In genomic region chrX:70133303-70134115, GRCh38 we compare ENCODE assay signal across 8 cellular contexts. TPM values are rescaled to one million over a fixed set of nuclear protein-coding genes. Genes with fewer than 3 reads are reported as not detected.
A peak's percentile ranks its signal among the peaks of the same experiment; 100 is the strongest.
DNase-seq lines count a peak whose midpoint lies in the region; ATAC-seq and TF ChIP-seq lines count a peak whose summit lies in the region.

IGBP1 (plus strand) TSS chrX:70133447; CDS start chrX:70133948, 501 bp downstream.

- POLR2A ChIA-PET in AG04450 (lab: Yijun Ruan, JAX): interaction anchor here (0.6 to 1.6 kb wide), 10 partner anchors 9 to 303 kb away, joined by 3 to 20 read pairs (median 3); partner anchors contain the start of genes KIF4A and PDZD11

- dilution Hi-C loops in mammary epithelial cell (cut with HindIII; ENCODE audit: low sequenced_read_pairs): no loop called here

- H3K4me2 ChIP-seq in mammary epithelial cell (ENCODE audit: insufficient read depth, low read depth, low read length): peak within 1 kb of the TSS; percentile 78

- no peaks in the 10 kb centered on the region for H3K27me3 ChIP-seq in AG04450 (ENCODE audit: control insufficient read depth, insufficient read depth, low read length)
- peaks cover 10% of the 10 kb centered on the region for H3K27me3 ChIP-seq in WERI-Rb-1 (ENCODE audit: insufficient read depth, low read depth, severe bottlenecking)
- H3K27me3 ChIP-seq in mammary epithelial cell (ENCODE audit: insufficient read depth, low read length): no peaks in the 10 kb centered on the region

- H3K36me3 ChIP-seq in WERI-Rb-1: peaks cover 17% of the 10 kb centered on the region
- peaks cover 4% of the 10 kb centered on the region for H3K36me3 ChIP-seq in mammary epithelial cell (ENCODE audit: insufficient read depth, low read length)

- no peaks in the 10 kb centered on the region for H4K20me1 ChIP-seq in mammary epithelial cell (ENCODE audit: insufficient read depth, low read length)

- peaks cover 18% of the 10 kb centered on the region for H3K4me1 ChIP-seq in mammary epithelial cell (ENCODE audit: insufficient read depth, low read length)

- DNase-seq in AG04450 (ENCODE audit: low read depth, low spot score) (peak; percentile 62), NCI-H2196 (lab: John Stamatoyannopoulos, UW; ENCODE audit: unreplicated experiment) (peak; percentile 78), WERI-Rb-1 (peak; percentile 91), mammary epithelial cell (peak; percentile 79), immature natural killer cell (peak; percentile 76 to 84 (median 82)), smooth muscle cell of the brain vasculature (ENCODE audit: low read depth, low spot score) (peak; percentile 41)

- peak within 1 kb of the TSS; percentile 91 for H2AFZ ChIP-seq in mammary epithelial cell (ENCODE audit: low read depth, low read length)

- peak within 1 kb of the TSS; percentile 84 for H3K9ac ChIP-seq in mammary epithelial cell (ENCODE audit: insufficient read depth, low read length)

- H3K9me3 ChIP-seq in AG04450 (ENCODE audit: control insufficient read depth, insufficient read depth, low read length): no peaks in the 10 kb centered on the region
- H3K9me3 ChIP-seq in WERI-Rb-1 (ENCODE audit: severe bottlenecking): peaks cover 4% of the 10 kb centered on the region
- H3K9me3 ChIP-seq in mammary epithelial cell (replicated peaks; ENCODE audit: insufficient read depth, low read length): no peaks in the 10 kb centered on the region

- H3K27me3 Mint-ChIP-seq in immature natural killer cell (ENCODE audit: low read depth in 3 of 3): peaks cover 0 to 11% (median 10%) of the 10 kb centered on the region in 3 donors

- 28% methylated on average over 43 of the region's 59 CpGs for WGBS in mammary epithelial cell (ENCODE audit: low coverage, missing lambda C conversion rate)

- H3K36me3 Mint-ChIP-seq in immature natural killer cell: no peaks in the 10 kb centered on the region

- H3K4me3 ChIP-seq in AG04450 (ENCODE audit: low read depth, low read length) (peak within 1 kb of the TSS; percentile 80), WERI-Rb-1 (ENCODE audit: low read depth, low read length) (peak within 1 kb of the TSS; percentile 87), mammary epithelial cell (replicated peaks in 1 of 3; ENCODE audit: insufficient read depth in 1 of 3, low read depth in 2 of 3, low read length in 3 of 3) (peak within 1 kb of the TSS; percentile 59 to 82 (median 68))

- TF ChIP-seq CTCF in AG04450 (IDR thresholded peaks at IDR 0.05; ENCODE audit: low read depth, low read length) (peak; percentile 65), WERI-Rb-1 (IDR thresholded peaks at IDR 0.05; ENCODE audit: low read depth, low read length) (peak; percentile 77), mammary epithelial cell (conservative IDR thresholded peaks at IDR 0.05 in 1 of 2, IDR thresholded peaks at IDR 0.05 in 1 of 2; ENCODE audit: extremely low read depth in 1 of 2, insufficient read depth in 1 of 2, low read depth in 1 of 2, low read length in 2 of 2) (peak; percentile 49 to 62)

- in situ Hi-C loops in mammary epithelial cell (cut with MboI; ENCODE audit: low sequenced_read_pairs in 2 of 2): no loop called here

- H3K9me3 Mint-ChIP-seq in immature natural killer cell: no peaks in the 10 kb centered on the region

- no TSS peak for BruUV-seq in mammary epithelial cell (replicated peaks; lab: Mats Ljungman, UMichigan)

- H3K4me3 Mint-ChIP-seq in immature natural killer cell: peak within 1 kb of the TSS; percentile 94 to 99 (median 97)

- peak within 1 kb of the TSS; percentile 91 to 97 (median 95) for H3K27ac Mint-ChIP-seq in immature natural killer cell

- peaks cover 27 to 38% of the 10 kb centered on the region in 2 donors for H3K4me1 Mint-ChIP-seq in immature natural killer cell

- peaks cover 33% of the 10 kb centered on the region for H3K79me2 ChIP-seq in mammary epithelial cell (ENCODE audit: insufficient read depth, low read length)

- peak; percentile 85 for ATAC-seq in GM18870 (IDR thresholded peaks at IDR 0.05; ENCODE audit: unreplicated experiment)
- ATAC-seq in HG03135 (IDR thresholded peaks at IDR 0.05; ENCODE audit: unreplicated experiment): peak; percentile 84

- peak within 1 kb of the TSS; percentile 94 for H3K27ac ChIP-seq in AG04450 (ENCODE audit: low read depth, low read length)
- H3K27ac ChIP-seq in WERI-Rb-1: peak within 1 kb of the TSS; percentile 98
- H3K27ac ChIP-seq in mammary epithelial cell (ENCODE audit: insufficient read depth, low read depth, low read length): peak within 1 kb of the TSS; percentile 89

- CTCF ChIA-PET in AG04450 (lab: Charles Lee) (interaction anchor here (0.5 to 2.7 kb wide), 67 partner anchors 9 to 1520 kb away, joined by 3 to 38 read pairs (median 5); partner anchors contain the start of genes EFNB1, GDPD2, KIF4A and PDZD11), mammary epithelial cell (lab: Charles Lee; ENCODE audit: low non-redundant PET) (interaction anchor here (0.5 to 1.5 kb wide), 14 partner anchors 36 to 1635 kb away, joined by 3 to 7 read pairs (median 4); partner anchors contain the start of gene YIPF6)

- intact Hi-C loops in mammary epithelial cell (cut with micrococcal nuclease): loop anchor here (2.0 to 5.0 kb wide), 4 partner anchors 36 to 517 kb away; partner anchors contain the start of gene EDA

RNA-seq across cellular contexts. Expression of gene IGBP1, which starts in this region (rescaled TPM):
- polyA plus RNA-seq in AG04450 (2011; rRNA removed): 96.1 and 118 TPM in 2 replicates
- 46.3 and 50.9 TPM in 2 replicates for polyA minus RNA-seq in AG04450 (2011; rRNA and poly(A)+ RNA removed)
- total RNA-seq in mammary epithelial cell: 10 to 100 TPM; 31.1 to 67.3 TPM
- 48.0 TPM for polyA plus RNA-seq in mammary epithelial cell
- 23.0 TPM for polyA minus RNA-seq in mammary epithelial cell
- 10 to 100 TPM; 37.8 to 55.6 (median 43.9) TPM for polyA plus RNA-seq in immature natural killer cell

Comparison
In these comparisons a context has a peak if more than half of its experiments do, and no peak if none do; other contexts are left out.
1. Peak in every context shown above with its lines: DNase-seq, ATAC-seq, H3K4me3 ChIP-seq and H3K27ac ChIP-seq.
2. DNase-seq: peak in every context shown above with its lines; median percentile 91 in WERI-Rb-1; 82 in immature natural killer cell; 79 in mammary epithelial cell; 78 in NCI-H2196; 62 in AG04450; 41 in smooth muscle cell of the brain vasculature.